In the genomic region with DNA sequence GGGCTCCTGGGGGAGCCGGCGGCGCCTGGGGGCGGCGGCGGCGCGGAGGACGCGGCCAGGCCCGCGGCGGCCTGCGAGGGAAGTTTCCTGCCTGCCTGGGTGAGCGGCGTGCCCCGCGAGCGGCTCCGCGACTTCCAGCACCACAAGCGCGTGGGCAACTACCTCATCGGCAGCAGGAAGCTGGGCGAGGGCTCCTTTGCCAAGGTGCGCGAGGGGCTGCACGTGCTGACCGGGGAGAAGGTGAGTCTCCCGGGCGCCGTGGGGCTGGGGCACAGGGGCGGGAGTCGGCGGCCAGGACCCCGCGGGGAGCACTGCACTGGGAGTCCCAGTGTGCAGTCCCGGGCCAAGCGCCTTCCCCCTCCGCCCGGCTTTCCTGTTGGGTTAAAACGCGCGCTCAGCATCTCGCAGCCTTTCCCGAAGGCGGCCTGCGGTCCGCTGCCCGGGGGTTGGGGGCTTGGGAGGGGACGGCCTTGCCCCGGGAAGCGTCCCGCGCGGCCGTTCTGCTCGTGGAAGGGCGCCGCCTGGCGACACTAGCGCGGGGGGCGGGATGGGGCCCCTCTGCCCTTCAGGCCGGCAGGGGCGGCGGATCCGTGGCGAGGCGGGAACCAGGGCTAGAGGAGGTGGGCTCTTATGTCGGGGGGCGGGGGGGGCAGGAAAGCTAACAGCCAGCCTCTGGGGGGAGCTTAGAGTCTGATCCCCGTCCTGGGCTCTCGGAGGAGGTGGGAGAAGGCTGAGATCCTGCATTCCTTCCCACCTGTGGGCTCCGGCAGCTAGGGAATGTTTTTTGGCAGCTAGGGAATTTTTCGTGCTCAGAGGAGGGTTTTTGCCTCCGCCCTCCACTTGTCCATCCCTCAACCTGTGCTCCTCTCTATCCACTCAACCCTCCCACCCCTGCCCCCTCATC, we compare ENCODE assay signal across 9 cellular contexts. TPM values are rescaled to one million over a fixed set of nuclear protein-coding genes. Genes with fewer than 3 reads are reported as not detected.
A peak's percentile ranks its signal among the peaks of the same experiment; 100 is the strongest.
DNase-seq lines count a peak whose midpoint lies in the region; ATAC-seq, FAIRE-seq and TF ChIP-seq lines count a peak whose summit lies in the region.
"Had no signal": no experiment of that assay in that cellular context is flagged by ENCODE, and none has a peak within 500 bp of the region (broad histone marks: within the 10 kb centered on the region; RNA-seq: fewer than 3 reads in every experiment).

No MANE protein-coding gene starts in this region.

- no peaks in the 10 kb centered on the region for H3K9me3 ChIP-seq in K562 (replicated peaks; ENCODE audit: control insufficient read depth, insufficient read depth, low read depth, low read length)

- peak; percentile 72 for DNase-seq in Right ventricle myocardium inferior (ENCODE audit: missing footprints)
- no peak for DNase-seq in cardiac septum (ENCODE audit: low spot score)
- peak; percentile 40 for DNase-seq in RKO (ENCODE audit: low spot score)
- peak; percentile 53 to 77 (median 74) for DNase-seq in K562 (ENCODE audit: extremely low read depth in 1 of 4, low spot score in 3 of 4)
- peak; percentile 10 for DNase-seq in kidney glomerular epithelial cell (lab: John Stamatoyannopoulos, UW)
- peak; percentile 64 to 72 for DNase-seq in stimulated activated CD4-positive, alpha-beta T cell treated with anti-CD3 and anti-CD28 coated beads, Interleukin-2, amount 100 ng/mL, for 48 hours
- DNase-seq in HTR-8/SVneo (ENCODE audit: insufficient read length, low spot score): no peak

- H3K4me2 ChIP-seq in K562 (ENCODE audit: insufficient read depth, low read length): no peak overlapping the region

- TF ChIP-seq EP300 in K562 (IDR thresholded peaks at IDR 0.05; ENCODE audit: low read length): no peak

- no TSS peak for BruUV-seq in K562 (replicated peaks; lab: Mats Ljungman, UMichigan)

- no peaks in the 10 kb centered on the region for H3K79me2 ChIP-seq in K562 (ENCODE audit: control insufficient read depth, insufficient read depth, low read length)

- peak in 2 of 3 experiments; percentile 50 to 77; a peak in 4 of 6 replicates for TF ChIP-seq CTCF in K562 (IDR thresholded peaks at IDR 0.05 in 2 of 3, conservative IDR thresholded peaks at IDR 0.05 in 1 of 3; ENCODE audit: insufficient read depth in 2 of 3, low read depth in 1 of 3, low read length in 3 of 3)

- no peak overlapping the region for H2AFZ ChIP-seq in K562 (ENCODE audit: low read depth, low read length)

- no peaks in the 10 kb centered on the region for H3K36me3 ChIP-seq in K562 (ENCODE audit: control insufficient read depth, insufficient read depth, low read length)

- H3K4me1 ChIP-seq in K562 (replicated peaks in 1 of 2; ENCODE audit: control insufficient read depth in 2 of 2, insufficient read depth in 2 of 2, low read length in 2 of 2): peaks cover 0 to 22% of the 10 kb centered on the region in 2 experiments; a peak in 1 of 5 replicates

- TF ChIP-seq RAD21 in K562 (CRISPR knock-in tag; conservative IDR thresholded peaks at IDR 0.05 in 1 of 2, IDR thresholded peaks at IDR 0.05 in 1 of 2): peak in 1 of 2 experiments; percentile 40; a peak in 2 of 4 replicates

- peaks cover 3% of the 10 kb centered on the region for H4K20me1 ChIP-seq in K562 (replicated peaks; ENCODE audit: control insufficient read depth, insufficient read depth, low read length)

- no peak overlapping the region for H3K4me3 ChIP-seq in K562

- intact Hi-C loops in Right ventricle myocardium inferior (cut with DNase I): no loop called here
- intact Hi-C loops in cardiac septum (cut with DNase I): loop anchor here (5.0 kb wide), 1 partner anchor 308 kb away; no protein-coding TSS in a partner anchor
- intact Hi-C loops in K562 (cut with micrococcal nuclease): no loop called here

- ATAC-seq in Right ventricle myocardium inferior (peak; percentile 45), K562 (peak; percentile 92), HG02885 (IDR thresholded peaks at IDR 0.05; ENCODE audit: poor library complexity, unreplicated experiment) (no peak)

- in situ Hi-C loops in K562 (cut with MboI): no loop called here

- no peak overlapping the region for H3K9ac ChIP-seq in K562 (ENCODE audit: insufficient read depth in 1 of 2, low read depth in 2 of 2, low read length in 2 of 2)

- peaks cover 39 to 48% of the 10 kb centered on the region in 2 experiments for H3K27me3 ChIP-seq in K562 (ENCODE audit: control insufficient read depth in 2 of 2, insufficient read depth in 2 of 2, low read length in 2 of 2)

- H3K9me1 ChIP-seq in K562 (ENCODE audit: control insufficient read depth, insufficient read depth, low read length): no peaks in the 10 kb centered on the region

- WGBS in K562 (ENCODE audit: insufficient coverage, low coverage, missing lambda C conversion rate): 8% methylated on average over 46 of the region's 77 CpGs

- POLR2A ChIA-PET in K562 (lab: Yijun Ruan, JAX): no interaction called here

- CTCF ChIA-PET in K562 (lab: Yijun Ruan, JAX; ENCODE audit: low intra/inter-chr PET ratio): no interaction called here

- no peak overlapping the region for H3K27ac ChIP-seq in K562 (ENCODE audit: extremely low read depth, low read depth, low read length)

- no peak for TF ChIP-seq POLR2A in K562 (conservative IDR thresholded peaks at IDR 0.05)

- FAIRE-seq in K562 (lab: Jason Lieb, UNC) (no peak), HTR-8/SVneo (lab: Jason Lieb, UNC) (no peak)
- FAIRE-seq: endometrium had no signal

TF ChIP-seq in K562, 482 proteins besides CTCF, POLR2A, EP300 and RAD21:
- peak; percentile 78; the same call in 1 of the 2 replicates for TF ChIP-seq ZBTB7A (IDR thresholded peaks at IDR 0.05; ENCODE audit: borderline replicate concordance, control insufficient read depth, low read depth, low read length)
- TF ChIP-seq FUS (optimal IDR thresholded peaks at IDR 0.05; ENCODE audit: low read depth, low read length): peak; percentile 23
- TF ChIP-seq, protein P1, sequence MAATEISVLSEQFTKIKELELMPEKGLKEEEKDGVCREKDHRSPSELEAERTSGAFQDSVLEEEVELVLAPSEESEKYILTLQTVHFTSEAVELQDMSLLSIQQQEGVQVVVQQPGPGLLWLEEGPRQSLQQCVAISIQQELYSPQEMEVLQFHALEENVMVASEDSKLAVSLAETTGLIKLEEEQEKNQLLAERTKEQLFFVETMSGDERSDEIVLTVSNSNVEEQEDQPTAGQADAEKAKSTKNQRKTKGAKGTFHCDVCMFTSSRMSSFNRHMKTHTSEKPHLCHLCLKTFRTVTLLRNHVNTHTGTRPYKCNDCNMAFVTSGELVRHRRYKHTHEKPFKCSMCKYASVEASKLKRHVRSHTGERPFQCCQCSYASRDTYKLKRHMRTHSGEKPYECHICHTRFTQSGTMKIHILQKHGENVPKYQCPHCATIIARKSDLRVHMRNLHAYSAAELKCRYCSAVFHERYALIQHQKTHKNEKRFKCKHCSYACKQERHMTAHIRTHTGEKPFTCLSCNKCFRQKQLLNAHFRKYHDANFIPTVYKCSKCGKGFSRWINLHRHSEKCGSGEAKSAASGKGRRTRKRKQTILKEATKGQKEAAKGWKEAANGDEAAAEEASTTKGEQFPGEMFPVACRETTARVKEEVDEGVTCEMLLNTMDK (IDR thresholded peaks at IDR 0.05; ENCODE audit: borderline replicate concordance, insufficient read depth, low read depth, low read length, poor library complexity, severe bottlenecking): peak; percentile 63
- TF ChIP-seq, protein P2, sequence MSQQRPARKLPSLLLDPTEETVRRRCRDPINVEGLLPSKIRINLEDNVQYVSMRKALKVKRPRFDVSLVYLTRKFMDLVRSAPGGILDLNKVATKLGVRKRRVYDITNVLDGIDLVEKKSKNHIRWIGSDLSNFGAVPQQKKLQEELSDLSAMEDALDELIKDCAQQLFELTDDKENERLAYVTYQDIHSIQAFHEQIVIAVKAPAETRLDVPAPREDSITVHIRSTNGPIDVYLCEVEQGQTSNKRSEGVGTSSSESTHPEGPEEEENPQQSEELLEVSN (IDR thresholded peaks at IDR 0.05; ENCODE audit: borderline replicate concordance in 1 of 2, extremely low read depth in 1 of 2, insufficient read depth in 1 of 2, insufficient read length in 1 of 2, low read depth in 1 of 2, low read length in 1 of 2, poor library complexity in 1 of 2, severe bottlenecking in 1 of 2): peak in 1 of 2 experiments; percentile 24
- TF ChIP-seq SAFB (IDR thresholded peaks at IDR 0.05; ENCODE audit: borderline replicate concordance, low read depth, low read length): 0 out of 2 replicates have a peak, but pooled peaks have one; percentile 25
- peak; percentile 19 for TF ChIP-seq RBM25 (IDR thresholded peaks at IDR 0.05; ENCODE audit: low read depth, low read length, severe bottlenecking)
- no peak for TF ChIP-seq KAT7 (CRISPR knock-in tag; IDR thresholded peaks at IDR 0.05; ENCODE audit: borderline replicate concordance)
- no peak for TF ChIP-seq FOXK2 (conservative IDR thresholded peaks at IDR 0.05 in 1 of 2, IDR thresholded peaks at IDR 0.05 in 1 of 2; ENCODE audit: low read depth in 2 of 2)
- peak; percentile 46 for TF ChIP-seq SMC3 (conservative IDR thresholded peaks at IDR 0.05; ENCODE audit: insufficient read depth, low read depth, low read length)

RNA-seq across cellular contexts. Expression of a gene that starts 1.1 kb away (rescaled TPM):
- 0.08 TPM for total RNA-seq in Right ventricle myocardium inferior
- total RNA-seq in cardiac septum: 0.73 TPM
- not detected in 2 replicates for total RNA-seq in K562 (2011; cell fraction: chromatin; rRNA removed; ENCODE audit: low replicate concordance)
- total RNA-seq in K562 (2011; cell fraction: nucleolus; rRNA removed): not detected in 2 replicates
- not detected in 2 replicates for total RNA-seq in K562 (2011; cell fraction: nucleoplasm; rRNA removed)
- total RNA-seq in K562 (2014; rRNA removed): not detected in 2 replicates
- not detected in 2 replicates for total RNA-seq in K562 (2014; rRNA removed; fragmentation: Illumina TruSeq; extraction: Trizol)
- not detected in 2 replicates for total RNA-seq in K562 (2015; rRNA removed; fragmentation: Illumina TruSeq; extraction: Trizol)
- 0.02 TPM in 1 of 2 replicates, not detected in the other for total RNA-seq in K562 (2021)
- not detected in 2 replicates for polyA plus RNA-seq in K562 (2011; rRNA removed)
- not detected in 2 replicates for polyA plus RNA-seq in K562 (2011; cell fraction: cytosol; rRNA removed)
- polyA plus RNA-seq in K562 (2011; cell fraction: nucleus; rRNA removed): not detected in 2 replicates
- polyA plus RNA-seq in K562 (2012): not detected in 2 replicates
- not detected in 2 replicates for polyA plus RNA-seq in K562 (2014; fragmentation: Illumina TruSeq; extraction: Trizol)
- polyA plus RNA-seq in K562 (2014; fragmentation: Nextera tagmentation; extraction: Ambion mirVana): not detected
- polyA plus RNA-seq in K562 (2014; rRNA removed): not detected in 2 replicates
- polyA minus RNA-seq in K562 (2011; rRNA and poly(A)+ RNA removed): not detected in 2 replicates
- not detected in 2 replicates for polyA minus RNA-seq in K562 (2011; cell fraction: cytosol; rRNA and poly(A)+ RNA removed)
- polyA minus RNA-seq in K562 (2011; cell fraction: nucleus; rRNA and poly(A)+ RNA removed): not detected in 2 replicates

Comparison
In these comparisons a context has a peak if more than half of its experiments do, and no peak if none do; other contexts are left out.
1. DNase-seq: peak in Right ventricle myocardium inferior (single experiment), RKO (single experiment), K562 (4 of 4), kidney glomerular epithelial cell (single experiment) and stimulated activated CD4-positive, alpha-beta T cell treated with anti-CD3 and anti-CD28 coated beads, Interleukin-2, amount 100 ng/mL, for 48 hours (2 of 2); none in cardiac septum (single experiment) and HTR-8/SVneo (single experiment).